21 cellular contexts compared by ENCODE assay signal in the genomic region with DNA sequence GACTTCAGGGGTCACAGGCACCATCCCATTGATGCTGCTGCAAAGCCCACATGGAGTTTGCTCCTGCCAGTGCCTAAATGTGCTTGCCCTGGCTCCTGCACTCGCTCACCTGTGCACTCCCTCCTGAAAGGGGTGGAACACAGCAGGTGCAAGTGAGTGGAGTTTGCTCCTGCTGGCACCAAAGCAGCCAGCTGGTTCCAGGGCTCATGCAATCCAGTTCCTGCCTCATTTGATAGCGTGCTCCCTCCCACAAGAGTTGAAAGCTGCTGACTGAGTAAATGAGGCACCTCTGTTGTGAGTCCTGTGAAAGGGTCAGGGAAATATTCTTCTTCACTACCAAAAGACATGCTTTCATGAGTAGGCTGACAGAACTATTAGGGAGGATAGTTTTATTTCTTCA. TPM values are rescaled to one million over a fixed set of nuclear protein-coding genes. Genes with fewer than 3 reads are reported as not detected.
DNase-seq lines count a peak whose midpoint lies in the region; ATAC-seq lines count a peak whose summit lies in the region.
"Had no signal": no experiment of that assay in that cellular context is flagged by ENCODE, and none has a peak within 500 bp of the region (broad histone marks: within the 10 kb centered on the region; RNA-seq: fewer than 3 reads in every experiment).

No MANE protein-coding gene starts in this region.

- DNase-seq in DMS53 (lab: John Stamatoyannopoulos, UW) = peak; percentile 90
- peak; percentile 8 for DNase-seq in NCI-H128 (lab: John Stamatoyannopoulos, UW; ENCODE audit: unreplicated experiment)
- DNase-seq in NCI-H510A (lab: John Stamatoyannopoulos, UW) = peak; percentile 84
- peak; percentile 91 for DNase-seq in left lobe of liver (ENCODE audit: low spot score)
- DNase-seq in activated CD8-positive, alpha-beta memory T cell treated with anti-CD3 and anti-CD28 coated beads, Interleukin-2, amount 10 ng/mL, durations not matched to agents 7 days and 5 days = no peak
- no peak for DNase-seq in NCI-H1048 (lab: John Stamatoyannopoulos, UW)
- DNase-seq: activated CD4-positive, CD25-positive, alpha-beta regulatory T cell; CD4-positive, CD25-positive, alpha-beta regulatory T cell; immature natural killer cell; KG1; ovary; sigmoid colon; stimulated activated naive CD4-positive, alpha-beta T cell treated with Interleukin-2 at 50 U/mL for 16 hours; T1000; tibial artery had no signal

- no peak overlapping the region for H3K4me3 Mint-ChIP-seq in activated CD8-positive, alpha-beta memory T cell treated with anti-CD3 and anti-CD28 coated beads, Interleukin-2, amount 10 ng/mL, durations not matched to agents 7 days and 5 days
- H3K4me3 Mint-ChIP-seq: activated T-helper 1 cell treated with anti-CD3 and anti-CD28 coated beads, Interleukin-12 subunit alpha, Interleukin-12 subunit beta, Interleukin-2, Interleukin-4 antibody, amounts not matched to agents 30 ng/mL and 10 ng/mL and 1 ng/mL, durations not matched to agents 14 hours and 24 hours and 36 hours; CD4-positive, CD25-positive, alpha-beta regulatory T cell; immature natural killer cell had no signal

- no peaks in the 10 kb centered on the region for H3K27me3 Mint-ChIP-seq in activated CD8-positive, alpha-beta memory T cell treated with anti-CD3 and anti-CD28 coated beads, Interleukin-2, amount 10 ng/mL, durations not matched to agents 7 days and 5 days
- H3K27me3 Mint-ChIP-seq: CD4-positive, CD25-positive, alpha-beta regulatory T cell had no signal

- H3K36me3 Mint-ChIP-seq in activated CD8-positive, alpha-beta memory T cell treated with anti-CD3 and anti-CD28 coated beads, Interleukin-2, amount 10 ng/mL, durations not matched to agents 7 days and 5 days = no peaks in the 10 kb centered on the region
- H3K36me3 Mint-ChIP-seq: activated naive CD4-positive, alpha-beta T cell treated with anti-CD3 and anti-CD28 coated beads, Interleukin-2, amount 50 U/mL, for 72 hours; CD4-positive, CD25-positive, alpha-beta regulatory T cell; immature natural killer cell had no signal

- H3K9me3 Mint-ChIP-seq in activated CD8-positive, alpha-beta memory T cell treated with anti-CD3 and anti-CD28 coated beads, Interleukin-2, amount 10 ng/mL, durations not matched to agents 7 days and 5 days (ENCODE audit: low read depth) = no peaks in the 10 kb centered on the region
- H3K9me3 Mint-ChIP-seq: activated naive CD4-positive, alpha-beta T cell treated with anti-CD3 and anti-CD28 coated beads, Interleukin-2, amount 50 U/mL, for 72 hours; activated T-helper 1 cell treated with anti-CD3 and anti-CD28 coated beads, Interleukin-12 subunit alpha, Interleukin-12 subunit beta, Interleukin-2, Interleukin-4 antibody, amounts not matched to agents 30 ng/mL and 10 ng/mL and 1 ng/mL, durations not matched to agents 14 hours and 24 hours and 36 hours had no signal

- ATAC-seq in left lobe of liver = peak; percentile 100
- ATAC-seq in activated CD8-positive, alpha-beta memory T cell treated with anti-CD3 and anti-CD28 coated beads, Interleukin-2, amount 10 ng/mL, durations not matched to agents 7 days and 5 days = no peak
- no peak for ATAC-seq in GM21576 (IDR thresholded peaks at IDR 0.05; ENCODE audit: unreplicated experiment)
- ATAC-seq in GM21619 (IDR thresholded peaks at IDR 0.05; ENCODE audit: unreplicated experiment) = no peak
- ATAC-seq: activated naive CD4-positive, alpha-beta T cell treated with anti-CD3 and anti-CD28 coated beads, Interleukin-2, amount 50 U/mL, for 72 hours; Panc1; SK-N-SH treated with all-trans-retinoic acid at 6 μM for 48 hours had no signal

- CTCF ChIA-PET in activated CD8-positive, alpha-beta memory T cell treated with anti-CD3 and anti-CD28 coated beads, Interleukin-2, amount 10 ng/mL, durations not matched to agents 7 days and 5 days (lab: Charles Lee) = no interaction called here

- no peaks in the 10 kb centered on the region for H3K4me1 Mint-ChIP-seq in activated CD8-positive, alpha-beta memory T cell treated with anti-CD3 and anti-CD28 coated beads, Interleukin-2, amount 10 ng/mL, durations not matched to agents 7 days and 5 days
- H3K4me1 Mint-ChIP-seq: CD4-positive, CD25-positive, alpha-beta regulatory T cell; immature natural killer cell had no signal

- H3K27ac Mint-ChIP-seq in activated CD8-positive, alpha-beta memory T cell treated with anti-CD3 and anti-CD28 coated beads, Interleukin-2, amount 10 ng/mL, durations not matched to agents 7 days and 5 days = no peak overlapping the region
- H3K27ac Mint-ChIP-seq: activated naive CD4-positive, alpha-beta T cell treated with anti-CD3 and anti-CD28 coated beads, Interleukin-2, amount 50 U/mL, for 72 hours; activated T-helper 1 cell treated with anti-CD3 and anti-CD28 coated beads, Interleukin-12 subunit alpha, Interleukin-12 subunit beta, Interleukin-2, Interleukin-4 antibody, amounts not matched to agents 30 ng/mL and 10 ng/mL and 1 ng/mL, durations not matched to agents 14 hours and 24 hours and 36 hours; CD4-positive, CD25-positive, alpha-beta regulatory T cell; immature natural killer cell had no signal

RNA-seq across cellular contexts. Expression of gene CXCL8, which starts 30.5 kb away (rescaled TPM):
- 0.28 TPM for total RNA-seq in left lobe of liver
- total RNA-seq in activated CD8-positive, alpha-beta memory T cell treated with anti-CD3 and anti-CD28 coated beads, Interleukin-2, amount 10 ng/mL, durations not matched to agents 7 days and 5 days = under 1 TPM; 0.18 to 0.80 TPM

Comparison
In these comparisons a context has a peak if more than half of its experiments do, and no peak if none do; other contexts are left out.
1. DNase-seq: peak in DMS53 (single experiment), NCI-H128 (single experiment), NCI-H510A (single experiment) and left lobe of liver (single experiment); none in activated CD8-positive, alpha-beta memory T cell treated with anti-CD3 and anti-CD28 coated beads, Interleukin-2, amount 10 ng/mL, durations not matched to agents 7 days and 5 days (single experiment) and NCI-H1048 (single experiment).